Comparison of ENCODE assay signal across 8 cellular contexts in the genomic region with DNA sequence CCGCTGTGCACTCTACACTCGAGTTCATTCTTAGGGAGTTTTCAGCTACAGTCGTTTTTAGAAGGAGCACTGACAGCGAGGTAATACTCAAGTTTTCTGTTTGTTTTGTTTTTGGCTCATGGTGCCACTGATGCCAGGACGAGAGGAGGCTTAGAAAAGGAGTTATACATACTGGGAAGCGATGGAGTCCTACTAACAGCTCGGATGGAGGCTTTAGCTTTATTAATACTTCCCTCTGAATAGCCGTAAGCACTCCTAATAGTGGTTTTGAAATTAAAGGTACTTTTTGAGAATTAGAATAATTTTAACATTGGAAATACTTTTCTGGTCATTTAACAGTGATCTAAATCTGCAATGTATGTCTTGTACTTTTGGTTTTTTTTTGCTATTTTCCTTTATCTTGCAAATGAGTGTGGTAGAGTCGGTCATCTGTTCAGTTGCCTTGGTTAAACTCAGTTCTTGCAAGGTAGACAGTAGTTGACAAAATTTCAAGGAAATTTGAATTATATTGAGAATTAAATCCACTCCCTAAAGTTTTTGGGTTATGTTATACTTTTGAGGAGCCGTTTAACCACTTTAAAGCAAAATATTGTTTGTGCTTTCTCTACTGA. TPM values are rescaled to one million over a fixed set of nuclear protein-coding genes. Genes with fewer than 3 reads are reported as not detected.
A peak's percentile ranks its signal among the peaks of the same experiment; 100 is the strongest.
DNase-seq lines count a peak whose midpoint lies in the region; ATAC-seq and TF ChIP-seq lines count a peak whose summit lies in the region.

No MANE protein-coding gene starts in this region.

- peaks cover 0 to 10% (median 6%) of the 10 kb centered on the region in 5 donors for H3K36me3 Mint-ChIP-seq in naive thymus-derived CD4-positive, alpha-beta T cell

- TF ChIP-seq CTCF in BE2C (IDR thresholded peaks at IDR 0.05; ENCODE audit: low read depth, low read length) (no peak), dorsolateral prefrontal cortex (IDR thresholded peaks at IDR 0.05 in 54 of 56, conservative IDR thresholded peaks at IDR 0.05 in 2 of 56; ENCODE audit: low read depth in 1 of 56, partially characterized antibody in 56 of 56) (peak in 7 of 56 donors; percentile 1 to 19 (median 4))

- H3K4me1 ChIP-seq in BE2C (no peaks in the 10 kb centered on the region), Karpas-422 (ENCODE audit: low read length) (peaks cover 52% of the 10 kb centered on the region)
- peaks cover 44 to 46% of the 10 kb centered on the region in 2 donors for H3K4me1 ChIP-seq in naive thymus-derived CD4-positive, alpha-beta T cell (ENCODE audit: control insufficient read depth in 2 of 2, insufficient read depth in 2 of 2, low read length in 2 of 2)

- peaks cover 52% of the 10 kb centered on the region for H3K79me2 ChIP-seq in Karpas-422 (ENCODE audit: low read length)

- H3K9me3 Mint-ChIP-seq in naive thymus-derived CD4-positive, alpha-beta T cell: peaks cover 0 to 2% (median 0%) of the 10 kb centered on the region in 11 donors

- CTCF ChIA-PET in naive thymus-derived CD4-positive, alpha-beta T cell (lab: Charles Lee): interaction anchor here (0.7 to 3.1 kb wide), 4 partner anchors 20 to 573 kb away, joined by 3 to 12 read pairs (median 8); no protein-coding TSS in a partner anchor

- H3K27me3 ChIP-seq in BE2C: no peaks in the 10 kb centered on the region
- H3K27me3 ChIP-seq in Karpas-422 (ENCODE audit: low read length): no peaks in the 10 kb centered on the region
- no peaks in the 10 kb centered on the region for H3K27me3 ChIP-seq in dorsolateral prefrontal cortex
- H3K27me3 ChIP-seq in naive thymus-derived CD4-positive, alpha-beta T cell (ENCODE audit: control insufficient read depth in 2 of 2, insufficient read depth in 2 of 2, low read length in 2 of 2): no peaks in the 10 kb centered on the region

- peak overlapping the region; percentile 80 for H3K4me2 ChIP-seq in Karpas-422 (ENCODE audit: low read depth, low read length, poor library complexity, severe bottlenecking)

- H3K27ac ChIP-seq in Karpas-422 (ENCODE audit: low read length): peak overlapping the region; percentile 74
- peak overlapping the region; percentile 66 to 100 (median 99) for H3K27ac ChIP-seq in dorsolateral prefrontal cortex
- peak overlapping the region; percentile 100 for H3K27ac ChIP-seq in naive thymus-derived CD4-positive, alpha-beta T cell (ENCODE audit: low read depth, low read length)

- intact Hi-C loops in dorsolateral prefrontal cortex (cut with DNase I): no loop called here
- intact Hi-C loops in naive thymus-derived CD4-positive, alpha-beta T cell (cut with micrococcal nuclease): loop anchor here in 1 of 2 donors (1.0 kb wide), 1 partner anchor 10 kb away; no protein-coding TSS in a partner anchor

- H2AFZ ChIP-seq in Karpas-422 (ENCODE audit: low read length): peak overlapping the region; percentile 88

- H4K20me1 ChIP-seq in Karpas-422 (ENCODE audit: insufficient read depth, low read depth, low read length): no peaks in the 10 kb centered on the region

- H3K36me3 ChIP-seq in BE2C (no peaks in the 10 kb centered on the region), Karpas-422 (ENCODE audit: insufficient read depth, low read length) (no peaks in the 10 kb centered on the region)
- peaks cover 0 to 17% (median 3%) of the 10 kb centered on the region in 3 experiments for H3K36me3 ChIP-seq in naive thymus-derived CD4-positive, alpha-beta T cell (ENCODE audit: control insufficient read depth in 2 of 3, insufficient read depth in 3 of 3, low read length in 3 of 3)

- peak overlapping the region; percentile 77 for H3K9ac ChIP-seq in Karpas-422 (ENCODE audit: low read length)

- no peaks in the 10 kb centered on the region for H3K9me3 ChIP-seq in BE2C
- H3K9me3 ChIP-seq in Karpas-422 (ENCODE audit: low read length): no peaks in the 10 kb centered on the region
- H3K9me3 ChIP-seq in naive thymus-derived CD4-positive, alpha-beta T cell (ENCODE audit: control insufficient read depth in 2 of 3, low read length in 3 of 3): no peaks in the 10 kb centered on the region

- peaks cover 0 to 14% (median 0%) of the 10 kb centered on the region in 5 donors for H3K27me3 Mint-ChIP-seq in naive thymus-derived CD4-positive, alpha-beta T cell

- H3K4me3 Mint-ChIP-seq in naive thymus-derived CD4-positive, alpha-beta T cell: peak overlapping the region; percentile 92 to 100 (median 96)

- DNase-seq in BE2C (no peak), Karpas-422 (peak; percentile 53), dorsolateral prefrontal cortex (no peak), dermis blood vessel endothelial cell (no peak), activated gamma-delta T cell treated with Interleukin-2 at 50 U/mL for 16 hours (no peak), NOMO-1 treated with dmso at 0.1 percent for 144 hours (lab: John Stamatoyannopoulos, UW; ENCODE audit: unreplicated experiment) (no peak)
- DNase-seq in naive thymus-derived CD4-positive, alpha-beta T cell: no peak
- no peak for DNase-seq in stimulated activated CD4-positive, alpha-beta T cell treated with anti-CD3 and anti-CD28 coated beads, Interleukin-12 subunit alpha, Interleukin-12 subunit beta, amount 100 ng/mL, for 4 hours

- H3K4me3 ChIP-seq in BE2C (ENCODE audit: low read depth, low read length): peak overlapping the region; percentile 73
- peak overlapping the region; percentile 87 for H3K4me3 ChIP-seq in Karpas-422 (ENCODE audit: low read length)
- H3K4me3 ChIP-seq in dorsolateral prefrontal cortex: peak overlapping the region; percentile 60 to 92 (median 82)
- peak overlapping the region; percentile 62 for H3K4me3 ChIP-seq in naive thymus-derived CD4-positive, alpha-beta T cell (ENCODE audit: low read length)

- ATAC-seq in naive thymus-derived CD4-positive, alpha-beta T cell: no peak

- H3K4me1 Mint-ChIP-seq in naive thymus-derived CD4-positive, alpha-beta T cell: peaks cover 36 to 67% (median 57%) of the 10 kb centered on the region in 7 donors

- H3K27ac Mint-ChIP-seq in naive thymus-derived CD4-positive, alpha-beta T cell: peak overlapping the region; percentile 96 to 100 (median 98)

- H3K9me2 ChIP-seq in Karpas-422 (replicated peaks; ENCODE audit: insufficient read depth, low read length): no peaks in the 10 kb centered on the region

- POLR2A ChIA-PET in naive thymus-derived CD4-positive, alpha-beta T cell (lab: Charles Lee): interaction anchor here (0.7 to 4.2 kb wide), 15 partner anchors 8 to 1057 kb away, joined by 3 to 79 read pairs (median 8); a partner anchor contains a TSS

RNA-seq across cellular contexts. Expression of a gene that starts 1.4 kb away (rescaled TPM):
- polyA plus RNA-seq in BE2C (2012; ENCODE audit: insufficient read depth, insufficient read length, low read depth): 18.7 TPM
- total RNA-seq in Karpas-422 (2014; rRNA removed; shearing (Covaris generic); ENCODE audit: low replicate concordance): 25.4 and 55.6 TPM in 2 replicates
- total RNA-seq in dorsolateral prefrontal cortex (10 to 100 TPM; 33.6 to 88.2 (median 55.4) TPM), dermis blood vessel endothelial cell (168 and 207 TPM in 2 replicates)
- total RNA-seq in naive thymus-derived CD4-positive, alpha-beta T cell: 100 to 1,000 TPM in 4 of 5 experiments, 10 to 100 TPM in 1; 34.6 to 219 (median 124) TPM
- polyA plus RNA-seq in naive thymus-derived CD4-positive, alpha-beta T cell: 10 to 100 TPM; 63.9 to 82.9 TPM
